9 cellular contexts compared by ENCODE assay signal in the genomic region with DNA sequence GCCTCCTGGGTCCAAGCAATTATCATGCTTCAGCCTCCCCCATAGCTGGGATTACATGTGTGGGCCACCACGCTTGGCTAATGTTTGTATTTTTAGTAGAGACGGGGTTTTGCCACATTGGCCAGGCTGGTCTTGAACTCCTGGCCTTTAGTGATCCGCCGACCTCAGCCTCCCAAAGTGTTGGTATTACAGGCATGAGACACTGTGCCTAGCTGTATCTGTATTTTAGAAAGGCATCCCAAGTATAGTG.
DNase-seq lines count a peak whose midpoint lies in the region; ATAC-seq and TF ChIP-seq lines count a peak whose summit lies in the region.
"Had no signal": no experiment of that assay in that cellular context is flagged by ENCODE, and none has a peak within 500 bp of the region (broad histone marks: within the 10 kb centered on the region; RNA-seq: fewer than 3 reads in every experiment).

No MANE protein-coding gene starts in this region.

- no peaks in the 10 kb centered on the region for H3K36me3 Mint-ChIP-seq in activated naive CD8-positive, alpha-beta T cell treated with anti-CD3 and anti-CD28 coated beads, Interleukin-2, amount 10 ng/mL, durations not matched to agents 7 days and 5 days
- no peaks in the 10 kb centered on the region for H3K36me3 Mint-ChIP-seq in activated naive CD8-positive, alpha-beta T cell treated with anti-CD3 and anti-CD28 coated beads for 36 hours
- no peaks in the 10 kb centered on the region for H3K36me3 Mint-ChIP-seq in type B pancreatic cell

- no peaks in the 10 kb centered on the region for H3K27me3 ChIP-seq in body of pancreas
- H3K27me3 ChIP-seq in mucosa of rectum (ENCODE audit: control insufficient read depth in 2 of 2, insufficient read depth in 2 of 2, low read length in 2 of 2) = no peaks in the 10 kb centered on the region
- H3K27me3 ChIP-seq: BE2C had no signal

- no peaks in the 10 kb centered on the region for H3K9me3 ChIP-seq in body of pancreas
- no peaks in the 10 kb centered on the region for H3K9me3 ChIP-seq in mucosa of rectum (ENCODE audit: control insufficient read depth in 2 of 2, low read length in 2 of 2)
- H3K9me3 ChIP-seq: BE2C had no signal

- H3K4me3 Mint-ChIP-seq in activated naive CD8-positive, alpha-beta T cell treated with anti-CD3 and anti-CD28 coated beads, Interleukin-2, amount 10 ng/mL, durations not matched to agents 7 days and 5 days = no peak overlapping the region
- H3K4me3 Mint-ChIP-seq in activated naive CD8-positive, alpha-beta T cell treated with anti-CD3 and anti-CD28 coated beads for 36 hours = no peak overlapping the region
- peak overlapping the region; percentile 51 for H3K4me3 Mint-ChIP-seq in type B pancreatic cell

- no peaks in the 10 kb centered on the region for H3K27me3 Mint-ChIP-seq in activated naive CD8-positive, alpha-beta T cell treated with anti-CD3 and anti-CD28 coated beads, Interleukin-2, amount 10 ng/mL, durations not matched to agents 7 days and 5 days
- no peaks in the 10 kb centered on the region for H3K27me3 Mint-ChIP-seq in activated naive CD8-positive, alpha-beta T cell treated with anti-CD3 and anti-CD28 coated beads for 36 hours
- no peaks in the 10 kb centered on the region for H3K27me3 Mint-ChIP-seq in type B pancreatic cell

- 75 to 88% methylated on average over 4 of the region's 4 CpGs for WGBS in body of pancreas, 2 donors

- POLR2A ChIA-PET in activated naive CD8-positive, alpha-beta T cell treated with anti-CD3 and anti-CD28 coated beads, Interleukin-2, amount 10 ng/mL, durations not matched to agents 7 days and 5 days (lab: Charles Lee) = no interaction called here

- TF ChIP-seq CTCF in body of pancreas (IDR thresholded peaks at IDR 0.05) (no peak), type B pancreatic cell (conservative IDR thresholded peaks at IDR 0.05) (no peak)

- no peak for DNase-seq in activated naive CD8-positive, alpha-beta T cell treated with anti-CD3 and anti-CD28 coated beads, Interleukin-2, amount 10 ng/mL, durations not matched to agents 7 days and 5 days
- DNase-seq in activated naive CD8-positive, alpha-beta T cell treated with anti-CD3 and anti-CD28 coated beads for 36 hours = no peak
- DNase-seq in body of pancreas (no peak), type B pancreatic cell (ENCODE audit: extremely low spot score, unreplicated experiment) (no peak), COLO668 (lab: John Stamatoyannopoulos, UW; ENCODE audit: unreplicated experiment) (no peak), middle frontal gyrus (ENCODE audit: extremely low spot score, low spot score) (no peak)
- DNase-seq in effector CD4-positive, alpha-beta T cell = no peak

- TF ChIP-seq POLR2A in body of pancreas (IDR thresholded peaks at IDR 0.05) = no peak

- no peaks in the 10 kb centered on the region for H3K9me3 Mint-ChIP-seq in activated naive CD8-positive, alpha-beta T cell treated with anti-CD3 and anti-CD28 coated beads, Interleukin-2, amount 10 ng/mL, durations not matched to agents 7 days and 5 days
- H3K9me3 Mint-ChIP-seq in activated naive CD8-positive, alpha-beta T cell treated with anti-CD3 and anti-CD28 coated beads for 36 hours = peaks cover 2% of the 10 kb centered on the region
- H3K9me3 Mint-ChIP-seq in type B pancreatic cell = no peaks in the 10 kb centered on the region

- no peak overlapping the region for H3K4me3 ChIP-seq in body of pancreas
- H3K4me3 ChIP-seq in mucosa of rectum (ENCODE audit: low read length in 2 of 2) = no peak overlapping the region

- ATAC-seq in activated naive CD8-positive, alpha-beta T cell treated with anti-CD3 and anti-CD28 coated beads, Interleukin-2, amount 10 ng/mL, durations not matched to agents 7 days and 5 days (ENCODE audit: low read depth) = no peak
- no peak for ATAC-seq in body of pancreas

- no peak overlapping the region for H3K9ac ChIP-seq in mucosa of rectum (ENCODE audit: low read depth in 1 of 2, low read length in 2 of 2)

- peak overlapping the region; percentile 36 for H3K27ac Mint-ChIP-seq in activated naive CD8-positive, alpha-beta T cell treated with anti-CD3 and anti-CD28 coated beads, Interleukin-2, amount 10 ng/mL, durations not matched to agents 7 days and 5 days
- no peak overlapping the region for H3K27ac Mint-ChIP-seq in activated naive CD8-positive, alpha-beta T cell treated with anti-CD3 and anti-CD28 coated beads for 36 hours
- H3K27ac Mint-ChIP-seq in type B pancreatic cell = peak overlapping the region; percentile 99

- H3K4me1 ChIP-seq in body of pancreas (peaks cover 20% of the 10 kb centered on the region), mucosa of rectum (ENCODE audit: control insufficient read depth in 2 of 2, insufficient read depth in 2 of 2, low read length in 2 of 2) (peaks cover 4 to 5% of the 10 kb centered on the region in 2 donors)
- H3K4me1 ChIP-seq: BE2C had no signal

- intact Hi-C loops in body of pancreas (cut with DNase I) = no loop called here

- peaks cover 4% of the 10 kb centered on the region for H3K4me1 Mint-ChIP-seq in activated naive CD8-positive, alpha-beta T cell treated with anti-CD3 and anti-CD28 coated beads, Interleukin-2, amount 10 ng/mL, durations not matched to agents 7 days and 5 days
- peaks cover 8% of the 10 kb centered on the region for H3K4me1 Mint-ChIP-seq in activated naive CD8-positive, alpha-beta T cell treated with anti-CD3 and anti-CD28 coated beads for 36 hours
- peaks cover 16% of the 10 kb centered on the region for H3K4me1 Mint-ChIP-seq in type B pancreatic cell (ENCODE audit: unreplicated experiment)

- H3K36me3 ChIP-seq in body of pancreas (replicated peaks in 1 of 2; ENCODE audit: insufficient read depth in 1 of 2, low read depth in 2 of 2) (no peaks in the 10 kb centered on the region), mucosa of rectum (ENCODE audit: control insufficient read depth in 2 of 2, insufficient read depth in 2 of 2, low read length in 2 of 2) (no peaks in the 10 kb centered on the region)
- H3K36me3 ChIP-seq: BE2C had no signal

- peak overlapping the region; percentile 70 to 91 (median 82) for H3K27ac ChIP-seq in body of pancreas
- peak overlapping the region; percentile 61 to 70 for H3K27ac ChIP-seq in mucosa of rectum (ENCODE audit: low read depth in 2 of 2, low read length in 2 of 2)
